In genomic region chr16:75209514-75209913, GRCh38 we compare ENCODE assay signal across 5 cellular contexts. TPM values are rescaled to one million over a fixed set of nuclear protein-coding genes. Genes with fewer than 3 reads are reported as not detected.
"Had no signal": no experiment of that assay in that cellular context is flagged by ENCODE, and none has a peak within 500 bp of the region (broad histone marks: within the 10 kb centered on the region; RNA-seq: fewer than 3 reads in every experiment).

No MANE protein-coding gene starts in this region.

RNA-seq across cellular contexts. Expression of gene CTRB2, which starts 2.6 kb away (rescaled TPM):
- total RNA-seq: HT-29, HT1080, IMR-90 had no signal
- polyA plus RNA-seq: IgD-negative memory B cell, IMR-90, K562 had no signal

RNA-seq across cellular contexts. Expression of gene CTRB1, which starts 9.3 kb away (rescaled TPM):
- total RNA-seq: HT-29, HT1080, IMR-90 had no signal
- polyA plus RNA-seq: IgD-negative memory B cell, IMR-90, K562 had no signal

RNA-seq across cellular contexts. Expression of gene BCAR1, which starts 41.9 kb away (rescaled TPM):
- polyA plus RNA-seq: IgD-negative memory B cell had no signal
